Comparison of ENCODE assay signal across 25 cellular contexts in genomic region chr10:128438417-128439063, GRCh38.
A peak's percentile ranks its signal among the peaks of the same experiment; 100 is the strongest.
DNase-seq lines count a peak whose midpoint lies in the region; ATAC-seq, FAIRE-seq and TF ChIP-seq lines count a peak whose summit lies in the region.
"Had no signal": no experiment of that assay in that cellular context is flagged by ENCODE, and none has a peak within 500 bp of the region (broad histone marks: within the 10 kb centered on the region; RNA-seq: fewer than 3 reads in every experiment).

No MANE protein-coding gene starts in this region.

- ATAC-seq in HepG2: no peak
- ATAC-seq in right lobe of liver: no peak
- peak; percentile 7 to 44 for ATAC-seq in lower lobe of right lung
- peak; percentile 27 for ATAC-seq in stimulated activated memory B cell treated with anti-CD40 and anti-IgM and Interleukin-4, amounts not matched to agents 10 μg/mL and 1 μg/mL and 100 μg/mL, for 72 hours
- ATAC-seq in HG02763 (IDR thresholded peaks at IDR 0.05; ENCODE audit: unreplicated experiment): no peak
- ATAC-seq in HG03469 (IDR thresholded peaks at IDR 0.05; ENCODE audit: unreplicated experiment): no peak
- ATAC-seq: Right ventricle myocardium inferior had no signal

- H3K9me3 ChIP-seq in HepG2 (ENCODE audit: low read length) (no peaks in the 10 kb centered on the region), right lobe of liver (no peaks in the 10 kb centered on the region), lower lobe of right lung (no peaks in the 10 kb centered on the region), kidney (ENCODE audit: control insufficient read depth in 1 of 2, low read length in 2 of 2) (no peaks in the 10 kb centered on the region)

- no peak overlapping the region for H3K27ac Mint-ChIP-seq in stimulated activated memory B cell treated with anti-CD40 and anti-IgM and Interleukin-4, amounts not matched to agents 10 μg/mL and 1 μg/mL and 100 μg/mL, for 72 hours
- H3K27ac Mint-ChIP-seq: CD8-positive, alpha-beta memory T cell had no signal

- POLR2A ChIA-PET in HepG2 (lab: Yijun Ruan, JAX): no interaction called here

- no peaks in the 10 kb centered on the region for H3K4me1 Mint-ChIP-seq in stimulated activated memory B cell treated with anti-CD40 and anti-IgM and Interleukin-4, amounts not matched to agents 10 μg/mL and 1 μg/mL and 100 μg/mL, for 72 hours
- H3K4me1 Mint-ChIP-seq: CD8-positive, alpha-beta memory T cell had no signal

- H3K27me3 ChIP-seq in HepG2 (ENCODE audit: control insufficient read depth in 1 of 2, insufficient read depth in 2 of 2, low read length in 2 of 2) (peaks cover 2 to 15% of the 10 kb centered on the region in 2 experiments; a peak in 3 of 5 replicates), right lobe of liver (no peaks in the 10 kb centered on the region), lower lobe of right lung (ENCODE audit: low read depth) (peaks cover 31% of the 10 kb centered on the region)
- H3K27me3 ChIP-seq: SJSA1 had no signal

- peaks cover 11% of the 10 kb centered on the region for H3K27me3 Mint-ChIP-seq in stimulated activated memory B cell treated with anti-CD40 and anti-IgM and Interleukin-4, amounts not matched to agents 10 μg/mL and 1 μg/mL and 100 μg/mL, for 72 hours

- CTCF ChIA-PET in HepG2 (lab: Yijun Ruan, JAX; ENCODE audit: low intra/inter-chr PET ratio, low total read pairs): no interaction called here

- 40% methylated on average over 16 of the region's 16 CpGs for WGBS in HepG2 (ENCODE audit: low lambda C conversion rate)
- 75% methylated on average over 13 of the region's 16 CpGs for WGBS in right lobe of liver (ENCODE audit: insufficient coverage, low coverage, low lambda C conversion rate, missing lambda C conversion rate)

- no peaks in the 10 kb centered on the region for H3K79me2 ChIP-seq in HepG2 (ENCODE audit: insufficient read depth, low read length)

- no peak overlapping the region for H3K27ac ChIP-seq in HepG2 (ENCODE audit: extremely low read length, insufficient read depth, low read length)
- no peak overlapping the region for H3K27ac ChIP-seq in right lobe of liver
- no peak overlapping the region for H3K27ac ChIP-seq in lower lobe of right lung
- no peak overlapping the region for H3K27ac ChIP-seq in kidney (ENCODE audit: low read depth in 2 of 2, low read length in 2 of 2)
- H3K27ac ChIP-seq: C4-2B, SJSA1 had no signal

- TF ChIP-seq RAD21 in HepG2 (CRISPR knock-in tag; IDR thresholded peaks at IDR 0.05): no peak

- H3K4me2 ChIP-seq in HepG2 (ENCODE audit: low read depth, low read length): no peak overlapping the region

- TF ChIP-seq POLR2A in HepG2 (IDR thresholded peaks at IDR 0.05; ENCODE audit: insufficient read depth in 1 of 2, low read depth in 2 of 2, low read length in 2 of 2) (no peak), right lobe of liver (IDR thresholded peaks at IDR 0.05) (no peak)

- no peak overlapping the region for H3K4me3 ChIP-seq in HepG2 (replicated peaks in 1 of 3; ENCODE audit: insufficient read depth in 1 of 3, low read depth in 2 of 3, low read length in 3 of 3)
- no peak overlapping the region for H3K4me3 ChIP-seq in right lobe of liver
- no peak overlapping the region for H3K4me3 ChIP-seq in lower lobe of right lung
- no peak overlapping the region for H3K4me3 ChIP-seq in kidney (ENCODE audit: low read length in 2 of 2)
- H3K4me3 ChIP-seq: SJSA1 had no signal

- peaks cover 9% of the 10 kb centered on the region for H3K9me3 Mint-ChIP-seq in stimulated activated memory B cell treated with anti-CD40 and anti-IgM and Interleukin-4, amounts not matched to agents 10 μg/mL and 1 μg/mL and 100 μg/mL, for 72 hours

- H4K20me1 ChIP-seq in HepG2 (ENCODE audit: insufficient read depth, low read length): no peaks in the 10 kb centered on the region

- FAIRE-seq in HepG2 (lab: Jason Lieb, UNC): no peak
- no peak for FAIRE-seq in kidney (lab: Jason Lieb, UNC)
- FAIRE-seq: RCC 7860 had no signal

- intact Hi-C loops in HepG2 (cut with micrococcal nuclease; ENCODE audit: unreplicated experiment) (no loop called here), right lobe of liver (cut with DNase I) (no loop called here), lower lobe of right lung (cut with DNase I) (no loop called here), kidney (cut with DNase I) (no loop called here)

- no peaks in the 10 kb centered on the region for H3K36me3 Mint-ChIP-seq in stimulated activated memory B cell treated with anti-CD40 and anti-IgM and Interleukin-4, amounts not matched to agents 10 μg/mL and 1 μg/mL and 100 μg/mL, for 72 hours
- H3K36me3 Mint-ChIP-seq: CD8-positive, alpha-beta memory T cell had no signal

- in situ Hi-C loops in HepG2 (cut with HindIII; ENCODE audit: extremely low pct_ligation_motif_present, low pct_unique_long_range_greater_than_20kb): no loop called here

- DNase-seq in HepG2 (ENCODE audit: low spot score) (no peak), right lobe of liver (no peak), lower lobe of right lung (no peak), kidney (no peak), A172 (ENCODE audit: low spot score) (no peak)
- DNase-seq: 8988T; AML-193; CD8-positive, alpha-beta memory T cell; DMS53; GDM1; KG1; NCI-H1092 treated with DMSO at 0.1 percent for 48 hours; NCI-H146; NCI-H2029 treated with DMSO at 0.1 percent for 48 hours; NCI-H2171; NCI-H345; NCI-H524 treated with DMSO at 0.1 percent for 48 hours; NCI-H82 had no signal

- TF ChIP-seq CTCF in HepG2 (CRISPR knock-in tag; IDR thresholded peaks at IDR 0.05): no peak
- TF ChIP-seq CTCF in right lobe of liver (IDR thresholded peaks at IDR 0.05): no peak
- no peak for TF ChIP-seq CTCF in lower lobe of right lung (IDR thresholded peaks at IDR 0.05)
- no peak for TF ChIP-seq CTCF in kidney (IDR thresholded peaks at IDR 0.05; ENCODE audit: borderline replicate concordance, extremely low read depth, insufficient read depth)

- H3K4me3 Mint-ChIP-seq in stimulated activated memory B cell treated with anti-CD40 and anti-IgM and Interleukin-4, amounts not matched to agents 10 μg/mL and 1 μg/mL and 100 μg/mL, for 72 hours: no peak overlapping the region
- H3K4me3 Mint-ChIP-seq: CD8-positive, alpha-beta memory T cell had no signal

- peaks cover 9% of the 10 kb centered on the region; the same call in 1 of the 2 replicates for H3K4me1 ChIP-seq in HepG2 (ENCODE audit: insufficient read depth, low read length)
- H3K4me1 ChIP-seq in right lobe of liver: no peaks in the 10 kb centered on the region
- no peaks in the 10 kb centered on the region for H3K4me1 ChIP-seq in lower lobe of right lung
- H3K4me1 ChIP-seq in kidney (ENCODE audit: control insufficient read depth in 1 of 2, insufficient read depth in 1 of 2, low read depth in 1 of 2, low read length in 2 of 2): no peaks in the 10 kb centered on the region
- H3K4me1 ChIP-seq: SJSA1 had no signal

- BruUV-seq in HepG2 (replicated peaks; lab: Mats Ljungman, UMichigan): no TSS peak

- TF ChIP-seq EP300 in HepG2 (IDR thresholded peaks at IDR 0.05; ENCODE audit: low read depth in 2 of 2, low read length in 2 of 2) (no peak), HepG2 (CRISPR knock-in tag; IDR thresholded peaks at IDR 0.05; ENCODE audit: borderline replicate concordance) (no peak)

- H2AFZ ChIP-seq in HepG2 (ENCODE audit: low read length): no peak overlapping the region

- H3K36me3 ChIP-seq in HepG2 (replicated peaks in 1 of 2; ENCODE audit: control insufficient read depth in 1 of 2, insufficient read depth in 2 of 2, low read length in 2 of 2) (no peaks in the 10 kb centered on the region), right lobe of liver (no peaks in the 10 kb centered on the region), lower lobe of right lung (no peaks in the 10 kb centered on the region), kidney (ENCODE audit: control insufficient read depth in 1 of 2, insufficient read depth in 2 of 2, low read length in 2 of 2) (no peaks in the 10 kb centered on the region)
- H3K36me3 ChIP-seq: SJSA1 had no signal

- no peak overlapping the region for H3K9ac ChIP-seq in HepG2 (ENCODE audit: insufficient read depth, low read depth, low read length)
- H3K9ac ChIP-seq in kidney (ENCODE audit: low read length in 2 of 2): no peak overlapping the region

TF ChIP-seq in HepG2, 621 proteins besides CTCF, POLR2A, EP300 and RAD21 (continues in another document):
- TF ChIP-seq ZNF207 (IDR thresholded peaks at IDR 0.05; ENCODE audit: borderline replicate concordance): no peak
- TF ChIP-seq MNT (IDR thresholded peaks at IDR 0.05): peak; percentile 99
- TF ChIP-seq NR3C1 (CRISPR knock-in tag; IDR thresholded peaks at IDR 0.05): no peak
- no peak for TF ChIP-seq FOXP1 (IDR thresholded peaks at IDR 0.05)
- TF ChIP-seq FOXP1 (CRISPR knock-in tag; IDR thresholded peaks at IDR 0.05): no peak
- no peak for TF ChIP-seq TFDP1 (CRISPR knock-in tag; IDR thresholded peaks at IDR 0.05; ENCODE audit: borderline replicate concordance)
- TF ChIP-seq SNAPC5 (CRISPR knock-in tag; IDR thresholded peaks at IDR 0.05; ENCODE audit: borderline replicate concordance): no peak

Comparison
In these comparisons a context has a peak if more than half of its experiments do, and no peak if none do; other contexts are left out.
1. ATAC-seq: peak in lower lobe of right lung (2 of 2) and stimulated activated memory B cell treated with anti-CD40 and anti-IgM and Interleukin-4, amounts not matched to agents 10 μg/mL and 1 μg/mL and 100 μg/mL, for 72 hours (single experiment); none in HepG2 (single experiment), right lobe of liver (0 of 4), HG02763 (single experiment) and HG03469 (single experiment).